ENCODE assay signal across 8 cellular contexts in genomic region chr1:244322791-244323521, GRCh38.
DNase-seq lines count a peak whose midpoint lies in the region; ATAC-seq and TF ChIP-seq lines count a peak whose summit lies in the region.

No MANE protein-coding gene starts in this region.

- no peak for TF ChIP-seq POLR2A in prostate gland (IDR thresholded peaks at IDR 0.05)

- H3K27me3 Mint-ChIP-seq in IgD-negative memory B cell, result no peaks in the 10 kb centered on the region
- no peaks in the 10 kb centered on the region for H3K27me3 Mint-ChIP-seq in activated T-helper 1 cell treated with anti-CD3 and anti-CD28 coated beads, Interleukin-12 subunit alpha, Interleukin-12 subunit beta, Interleukin-2, Interleukin-4 antibody, amounts not matched to agents 30 ng/mL and 10 ng/mL and 1 ng/mL, durations not matched to agents 14 hours and 24 hours and 36 hours (ENCODE audit: insufficient read depth)
- no peaks in the 10 kb centered on the region for H3K27me3 Mint-ChIP-seq in stimulated activated naive B cell treated with anti-CD40 and anti-IgM and Interleukin-4, amounts not matched to agents 10 μg/mL and 1 μg/mL and 100 μg/mL, for 72 hours

- H3K27ac Mint-ChIP-seq in IgD-negative memory B cell, result no peak overlapping the region
- peak overlapping the region; percentile 93 for H3K27ac Mint-ChIP-seq in activated T-helper 1 cell treated with anti-CD3 and anti-CD28 coated beads, Interleukin-12 subunit alpha, Interleukin-12 subunit beta, Interleukin-2, Interleukin-4 antibody, amounts not matched to agents 30 ng/mL and 10 ng/mL and 1 ng/mL, durations not matched to agents 14 hours and 24 hours and 36 hours
- H3K27ac Mint-ChIP-seq in stimulated activated naive B cell treated with anti-CD40 and anti-IgM and Interleukin-4, amounts not matched to agents 10 μg/mL and 1 μg/mL and 100 μg/mL, for 72 hours, result no peak overlapping the region

- H3K27ac ChIP-seq in prostate gland, result peak overlapping the region; percentile 81 to 86

- peaks cover 16% of the 10 kb centered on the region for H3K4me1 ChIP-seq in prostate gland (replicated peaks)

- H3K4me3 ChIP-seq in prostate gland, result peak overlapping the region in 1 of 2 donors; percentile 1

- H3K9me3 ChIP-seq in prostate gland, result no peaks in the 10 kb centered on the region

- H3K36me3 Mint-ChIP-seq in IgD-negative memory B cell, result peaks cover 6% of the 10 kb centered on the region
- peaks cover 12% of the 10 kb centered on the region for H3K36me3 Mint-ChIP-seq in activated T-helper 1 cell treated with anti-CD3 and anti-CD28 coated beads, Interleukin-12 subunit alpha, Interleukin-12 subunit beta, Interleukin-2, Interleukin-4 antibody, amounts not matched to agents 30 ng/mL and 10 ng/mL and 1 ng/mL, durations not matched to agents 14 hours and 24 hours and 36 hours (ENCODE audit: low read depth)
- no peaks in the 10 kb centered on the region for H3K36me3 Mint-ChIP-seq in stimulated activated naive B cell treated with anti-CD40 and anti-IgM and Interleukin-4, amounts not matched to agents 10 μg/mL and 1 μg/mL and 100 μg/mL, for 72 hours

- no peaks in the 10 kb centered on the region for H3K27me3 ChIP-seq in prostate gland (replicated peaks; ENCODE audit: insufficient read depth)

- intact Hi-C loops in activated T-helper 1 cell treated with anti-CD3 and anti-CD28 coated beads, Interleukin-12 subunit alpha, Interleukin-12 subunit beta, Interleukin-2, Interleukin-4 antibody, amounts not matched to agents 30 ng/mL and 10 ng/mL and 1 ng/mL, durations not matched to agents 14 hours and 24 hours and 36 hours (cut with micrococcal nuclease), result loop anchor here (1.0 to 10.0 kb wide), 8 partner anchors 24 to 726 kb away; partner anchors contain the start of gene COX20
- intact Hi-C loops in prostate gland (cut with DNase I), result no loop called here

- H3K4me1 Mint-ChIP-seq in IgD-negative memory B cell, result peaks cover 28 to 32% (median 29%) of the 10 kb centered on the region in 3 donors
- peaks cover 79% of the 10 kb centered on the region for H3K4me1 Mint-ChIP-seq in activated T-helper 1 cell treated with anti-CD3 and anti-CD28 coated beads, Interleukin-12 subunit alpha, Interleukin-12 subunit beta, Interleukin-2, Interleukin-4 antibody, amounts not matched to agents 30 ng/mL and 10 ng/mL and 1 ng/mL, durations not matched to agents 14 hours and 24 hours and 36 hours (ENCODE audit: low read depth)
- H3K4me1 Mint-ChIP-seq in stimulated activated naive B cell treated with anti-CD40 and anti-IgM and Interleukin-4, amounts not matched to agents 10 μg/mL and 1 μg/mL and 100 μg/mL, for 72 hours, result peaks cover 16 to 25% of the 10 kb centered on the region in 2 donors

- ATAC-seq in HG03108 (IDR thresholded peaks at IDR 0.05; ENCODE audit: unreplicated experiment), result no peak
- ATAC-seq in stimulated activated naive B cell treated with anti-CD40 and anti-IgM and Interleukin-4, amounts not matched to agents 10 μg/mL and 1 μg/mL and 100 μg/mL, for 72 hours (replicated peaks), result no peak
- ATAC-seq in HG02885 (IDR thresholded peaks at IDR 0.05; ENCODE audit: poor library complexity, unreplicated experiment), result no peak

- H3K4me3 Mint-ChIP-seq in IgD-negative memory B cell, result peak overlapping the region in 3 of 4 donors; percentile 14 to 93 (median 77)
- H3K4me3 Mint-ChIP-seq in activated T-helper 1 cell treated with anti-CD3 and anti-CD28 coated beads, Interleukin-12 subunit alpha, Interleukin-12 subunit beta, Interleukin-2, Interleukin-4 antibody, amounts not matched to agents 30 ng/mL and 10 ng/mL and 1 ng/mL, durations not matched to agents 14 hours and 24 hours and 36 hours, result peak overlapping the region; percentile 68
- no peak overlapping the region for H3K4me3 Mint-ChIP-seq in stimulated activated naive B cell treated with anti-CD40 and anti-IgM and Interleukin-4, amounts not matched to agents 10 μg/mL and 1 μg/mL and 100 μg/mL, for 72 hours

- no peaks in the 10 kb centered on the region for H3K36me3 ChIP-seq in prostate gland

- WGBS in prostate gland, result 10% methylated on average over 6 of the region's 6 CpGs

- DNase-seq in CD1c-positive myeloid dendritic cell (ENCODE audit: extremely low spot score), result peak; percentile 82
- peak; percentile 64 for DNase-seq in activated T-helper 1 cell treated with anti-CD3 and anti-CD28 coated beads, Interleukin-12 subunit alpha, Interleukin-12 subunit beta, Interleukin-2, Interleukin-4 antibody, amounts not matched to agents 30 ng/mL and 10 ng/mL and 1 ng/mL, durations not matched to agents 14 hours and 24 hours and 36 hours (ENCODE audit: low spot score)
- DNase-seq in foreskin melanocyte, result peak; percentile 96
- DNase-seq in prostate gland (ENCODE audit: low spot score), result peak; percentile 81
- no peak for DNase-seq in stimulated activated naive B cell treated with anti-CD40 and anti-IgM and Interleukin-4, amounts not matched to agents 10 μg/mL and 1 μg/mL and 100 μg/mL, for 72 hours

- H3K9me3 Mint-ChIP-seq in IgD-negative memory B cell, result peaks cover 0 to 2% (median 0%) of the 10 kb centered on the region in 3 donors
- H3K9me3 Mint-ChIP-seq in activated T-helper 1 cell treated with anti-CD3 and anti-CD28 coated beads, Interleukin-12 subunit alpha, Interleukin-12 subunit beta, Interleukin-2, Interleukin-4 antibody, amounts not matched to agents 30 ng/mL and 10 ng/mL and 1 ng/mL, durations not matched to agents 14 hours and 24 hours and 36 hours, result peaks cover 5% of the 10 kb centered on the region
- no peaks in the 10 kb centered on the region for H3K9me3 Mint-ChIP-seq in stimulated activated naive B cell treated with anti-CD40 and anti-IgM and Interleukin-4, amounts not matched to agents 10 μg/mL and 1 μg/mL and 100 μg/mL, for 72 hours

- TF ChIP-seq CTCF in prostate gland (IDR thresholded peaks at IDR 0.05), result no peak

Comparison
In these comparisons a context has a peak if more than half of its experiments do, and no peak if none do; other contexts are left out.
1. H3K4me3 Mint-ChIP-seq: peak in IgD-negative memory B cell (3 of 4) and activated T-helper 1 cell treated with anti-CD3 and anti-CD28 coated beads, Interleukin-12 subunit alpha, Interleukin-12 subunit beta, Interleukin-2, Interleukin-4 antibody, amounts not matched to agents 30 ng/mL and 10 ng/mL and 1 ng/mL, durations not matched to agents 14 hours and 24 hours and 36 hours (single experiment); none in stimulated activated naive B cell treated with anti-CD40 and anti-IgM and Interleukin-4, amounts not matched to agents 10 μg/mL and 1 μg/mL and 100 μg/mL, for 72 hours (0 of 2).